21 cellular contexts compared by ENCODE assay signal in the genomic region with DNA sequence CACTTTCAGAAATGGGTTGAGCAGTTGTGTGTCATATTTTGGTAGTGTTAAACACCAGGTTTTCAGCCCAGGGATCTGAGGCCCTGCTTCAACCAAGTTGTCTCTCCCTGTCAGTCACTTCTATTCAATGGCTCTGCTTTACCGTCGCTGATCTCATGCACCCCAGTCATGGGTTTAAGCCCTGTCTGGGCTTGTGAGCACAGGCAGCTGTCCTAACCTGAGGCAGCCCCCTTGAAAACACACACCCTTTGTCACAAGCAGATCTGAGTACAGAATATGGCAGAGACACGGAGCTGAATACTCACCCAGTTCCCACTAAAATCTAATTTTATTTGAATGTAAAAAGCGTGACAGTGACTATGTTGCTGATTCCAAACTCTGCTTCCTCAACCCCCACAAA.
DNase-seq lines count a peak whose midpoint lies in the region; ATAC-seq, FAIRE-seq and TF ChIP-seq lines count a peak whose summit lies in the region.
"Had no signal": no experiment of that assay in that cellular context is flagged by ENCODE, and none has a peak within 500 bp of the region (broad histone marks: within the 10 kb centered on the region; RNA-seq: fewer than 3 reads in every experiment).

No MANE protein-coding gene starts in this region.

- H4K20me1 ChIP-seq in H1 (replicated peaks in 1 of 2; ENCODE audit: control insufficient read depth in 1 of 2, insufficient read depth in 2 of 2, low read length in 2 of 2) (no peaks in the 10 kb centered on the region), smooth muscle cell (ENCODE audit: low read depth) (no peaks in the 10 kb centered on the region)

- H3K23me2 ChIP-seq in H1 (ENCODE audit: low read depth, low read length) = no peaks in the 10 kb centered on the region

- CTCF ChIA-PET in H1 (lab: Charles Lee; ENCODE audit: partially characterized antibody) = no interaction called here

- H3K36me3 ChIP-seq in H1 (ENCODE audit: control insufficient read depth in 2 of 4, insufficient read depth in 4 of 4, low read length in 3 of 4) = no peaks in the 10 kb centered on the region
- no peaks in the 10 kb centered on the region for H3K36me3 ChIP-seq in muscle layer of colon (ENCODE audit: insufficient read depth, low read length)
- H3K36me3 ChIP-seq in smooth muscle cell (ENCODE audit: low read depth) = no peaks in the 10 kb centered on the region
- H3K36me3 ChIP-seq: SJSA1 had no signal

- H3K4me2 ChIP-seq in H1 (ENCODE audit: insufficient read depth in 1 of 2, low read depth in 2 of 2, low read length in 2 of 2) (no peak overlapping the region), smooth muscle cell (no peak overlapping the region)

- no peaks in the 10 kb centered on the region for H3K9me3 ChIP-seq in H1 (ENCODE audit: insufficient read depth in 2 of 2, low read depth in 1 of 2, low read length in 1 of 2)
- no peaks in the 10 kb centered on the region for H3K9me3 ChIP-seq in muscle layer of colon (ENCODE audit: low read length)
- H3K9me3 ChIP-seq in smooth muscle cell (replicated peaks; ENCODE audit: low read depth) = no peaks in the 10 kb centered on the region
- H3K9me3 ChIP-seq: SJSA1 had no signal

- H3K4me3 ChIP-seq in H1 (ENCODE audit: extremely low read depth in 1 of 4, insufficient read depth in 2 of 4, low read depth in 3 of 4, low read length in 4 of 4) (no peak overlapping the region), muscle layer of colon (ENCODE audit: low read depth in 1 of 2, low read length in 2 of 2) (no peak overlapping the region), smooth muscle cell (no peak overlapping the region)
- H3K4me3 ChIP-seq: SJSA1 had no signal

- H4K8ac ChIP-seq in H1 (ENCODE audit: extremely low read depth, insufficient read depth, low read length) = no peak overlapping the region

- H3K79me1 ChIP-seq in H1 (ENCODE audit: low read depth, low read length) = no peaks in the 10 kb centered on the region

- DNase-seq in SK-N-DZ (ENCODE audit: low spot score) (peak; percentile 75), H1 (ENCODE audit: low read depth in 1 of 2, low spot score in 2 of 2) (no peak), smooth muscle cell (lab: John Stamatoyannopoulos, UW; ENCODE audit: unreplicated experiment) (no peak), NCI-H1930 (lab: John Stamatoyannopoulos, UW) (no peak)
- DNase-seq: CD4-positive, CD25-positive, alpha-beta regulatory T cell; DMS79; H7; KBM-7; NCI-H1105; NCI-H2081; NCI-H2171 treated with DMSO at 0.1 percent for 48 hours; NCI-H524 treated with DMSO at 0.1 percent for 48 hours; OCI-M1 had no signal

- H3K14ac ChIP-seq in H1 (ENCODE audit: insufficient read length) = no peak overlapping the region

- H3K79me2 ChIP-seq in H1 (ENCODE audit: control insufficient read depth in 1 of 2, insufficient read depth in 2 of 2, low read length in 2 of 2) (no peaks in the 10 kb centered on the region), smooth muscle cell (ENCODE audit: low read depth) (no peaks in the 10 kb centered on the region)

- H3K23ac ChIP-seq in H1 (ENCODE audit: insufficient read length) = no peak overlapping the region

- POLR2A ChIA-PET in H1 (lab: Charles Lee; ENCODE audit: partially characterized antibody) = no interaction called here

- peak overlapping the region; percentile 94 for H2AFZ ChIP-seq in H1 (ENCODE audit: low read length)
- H2AFZ ChIP-seq in smooth muscle cell (ENCODE audit: low read depth) = peak overlapping the region; percentile 17

- no peak overlapping the region for H2BK12ac ChIP-seq in H1 (ENCODE audit: low read depth, low read length)

- ATAC-seq in HG03045 (IDR thresholded peaks at IDR 0.05; ENCODE audit: unreplicated experiment) = no peak
- ATAC-seq in HG03432 (IDR thresholded peaks at IDR 0.05; ENCODE audit: unreplicated experiment) = no peak
- ATAC-seq: HepG2 had no signal

- H3K27me3 ChIP-seq in H1 (replicated peaks in 1 of 4; ENCODE audit: control insufficient read depth in 3 of 4, extremely low read depth in 1 of 4, insufficient read depth in 3 of 4, low read length in 3 of 4) (no peaks in the 10 kb centered on the region), muscle layer of colon (ENCODE audit: control insufficient read depth in 1 of 2, insufficient read depth in 2 of 2, low read length in 2 of 2) (no peaks in the 10 kb centered on the region), smooth muscle cell (ENCODE audit: low read depth) (no peaks in the 10 kb centered on the region)
- H3K27me3 ChIP-seq: SJSA1 had no signal

- H2BK5ac ChIP-seq in H1 (ENCODE audit: low read depth, low read length) = peak overlapping the region; percentile 55; the same call in 1 of the 2 replicates

- TF ChIP-seq EP300 in H1 (IDR thresholded peaks at IDR 0.05; ENCODE audit: borderline replicate concordance in 1 of 2, low read depth in 2 of 2, low read length in 2 of 2) = no peak

- no peak for TF ChIP-seq POLR2A in H1 (IDR thresholded peaks at IDR 0.05; ENCODE audit: control extremely low read depth in 1 of 2, low read depth in 2 of 2, low read length in 2 of 2)

- WGBS in H1 (ENCODE audit: extremely low coverage in 1 of 2, insufficient coverage in 1 of 2, insufficient read length in 1 of 2, insufficient replicate concordance in 2 of 2, low coverage in 1 of 2, low lambda C conversion rate in 2 of 2, missing lambda C conversion rate in 1 of 2), 2 experiments = 78% methylated on average over 4 of the region's 4 CpGs; no CpG with 5 or more reads in 1 of the 2 experiments
- WGBS in smooth muscle cell (ENCODE audit: low lambda C conversion rate) = 64% methylated on average over 4 of the region's 4 CpGs

- TF ChIP-seq RAD21 in H1 (IDR thresholded peaks at IDR 0.05 in 1 of 2, conservative IDR thresholded peaks at IDR 0.05 in 1 of 2; ENCODE audit: low read depth in 2 of 2, low read length in 2 of 2) = no peak

- H3K4ac ChIP-seq in H1 (replicated peaks; ENCODE audit: insufficient read length, low read depth, low read length) = no peak overlapping the region

- no peak overlapping the region for H2AK5ac ChIP-seq in H1 (ENCODE audit: low read depth, low read length)

- H3K4me1 ChIP-seq in H1 (replicated peaks in 1 of 4; ENCODE audit: control insufficient read depth in 3 of 4, insufficient read depth in 4 of 4, low read length in 3 of 4) (peaks cover 4 to 15% (median 8%) of the 10 kb centered on the region in 4 experiments; a peak in 6 of 7 replicates), muscle layer of colon (ENCODE audit: insufficient read depth, low read length) (peaks cover 47% of the 10 kb centered on the region), smooth muscle cell (ENCODE audit: low read depth) (peaks cover 21% of the 10 kb centered on the region)
- H3K4me1 ChIP-seq: SJSA1 had no signal

- H3F3A ChIP-seq in smooth muscle cell (ENCODE audit: low read depth) = no peaks in the 10 kb centered on the region

- no peak overlapping the region for H2BK120ac ChIP-seq in H1 (replicated peaks; ENCODE audit: low read depth, low read length)

- no peak for FAIRE-seq in H1 (lab: Jason Lieb, UNC)
- FAIRE-seq: GM19239, HepG2, RCC 7860 had no signal

- H2BK20ac ChIP-seq in H1 (ENCODE audit: low read length) = peak overlapping the region; percentile 41; the same call in 1 of the 2 replicates

- no peak overlapping the region for H4K91ac ChIP-seq in H1 (replicated peaks; ENCODE audit: insufficient read length, low read length)

- no peak overlapping the region for H2BK15ac ChIP-seq in H1 (ENCODE audit: low read length)

- TF ChIP-seq CTCF in H1 (IDR thresholded peaks at IDR 0.05; ENCODE audit: control extremely low read depth in 1 of 3, insufficient read depth in 1 of 3, low read depth in 1 of 3, low read length in 3 of 3) = no peak
- no peak for TF ChIP-seq CTCF in smooth muscle cell (IDR thresholded peaks at IDR 0.05; ENCODE audit: borderline replicate concordance, insufficient read depth, poor library complexity, severe bottlenecking)

- H3K9ac ChIP-seq in H1 (replicated peaks in 1 of 4; ENCODE audit: extremely low read depth in 1 of 4, low read depth in 3 of 4, low read length in 3 of 4) (no peak overlapping the region), muscle layer of colon (ENCODE audit: low read length) (no peak overlapping the region), smooth muscle cell (ENCODE audit: low read depth) (no peak overlapping the region)

- no peak overlapping the region for H4K5ac ChIP-seq in H1 (ENCODE audit: insufficient read length, low read depth, low read length)

- peak overlapping the region; percentile 68 for H3K18ac ChIP-seq in H1 (ENCODE audit: extremely low read depth, low read length)

- no peak overlapping the region for H3K56ac ChIP-seq in H1 (replicated peaks; ENCODE audit: insufficient read length, low read depth, low read length)

- H3K27ac ChIP-seq in H1 (ENCODE audit: low read depth, low read length) = no peak overlapping the region
- peak overlapping the region; percentile 29 for H3K27ac ChIP-seq in muscle layer of colon (ENCODE audit: low read depth, low read length)
- H3K27ac ChIP-seq in smooth muscle cell (ENCODE audit: low read depth) = peak overlapping the region; percentile 40
- H3K27ac ChIP-seq: HL-60, SJSA1 had no signal

TF ChIP-seq in H1, 55 proteins besides CTCF, POLR2A, EP300 and RAD21:
- TF ChIP-seq POLR2AphosphoS5 (IDR thresholded peaks at IDR 0.05; ENCODE audit: low read depth, low read length) (no peak), KDM5A (IDR thresholded peaks at IDR 0.05; ENCODE audit: low read length) (no peak), SRF (IDR thresholded peaks at IDR 0.05; ENCODE audit: low read depth, low read length) (no peak), SUZ12 (IDR thresholded peaks at IDR 0.05; ENCODE audit: low read length) (no peak), GABPA (IDR thresholded peaks at IDR 0.05; ENCODE audit: borderline replicate concordance, insufficient read depth, low read length) (no peak), CBX5 (IDR thresholded peaks at IDR 0.05; ENCODE audit: low read depth, low read length) (no peak), SAP30 (IDR thresholded peaks at IDR 0.05; ENCODE audit: insufficient read depth, insufficient replicate concordance, low read length) (no peak)
TF ChIP-seq in H1: peak in this region for 0.
